Comparison of ENCODE assay signal across 9 cellular contexts in genomic region chr1:245153081-245153644, GRCh38. TPM values are rescaled to one million over a fixed set of nuclear protein-coding genes. Genes with fewer than 3 reads are reported as not detected.
A peak's percentile ranks its signal among the peaks of the same experiment; 100 is the strongest.
DNase-seq lines count a peak whose midpoint lies in the region; FAIRE-seq and TF ChIP-seq lines count a peak whose summit lies in the region.
"Had no signal": no experiment of that assay in that cellular context is flagged by ENCODE, and none has a peak within 500 bp of the region (broad histone marks: within the 10 kb centered on the region; RNA-seq: fewer than 3 reads in every experiment).

No MANE protein-coding gene starts in this region.

- no peak overlapping the region for H3K27ac ChIP-seq in endodermal cell (ENCODE audit: low read depth, low read length)

- H3K27me3 ChIP-seq in endodermal cell (ENCODE audit: control insufficient read depth, insufficient read depth, low read length, poor library complexity, severe bottlenecking), result peaks cover 13% of the 10 kb centered on the region

- peaks cover 2% of the 10 kb centered on the region for H3K9me3 ChIP-seq in endodermal cell (ENCODE audit: control insufficient read depth, low read length)

- H3K9ac ChIP-seq in endodermal cell (ENCODE audit: extremely low read depth, low read length, poor library complexity, severe bottlenecking), result peak overlapping the region; percentile 16

- peak; percentile 91 for TF ChIP-seq CTCF in D721Med (IDR thresholded peaks at IDR 0.05; ENCODE audit: insufficient read depth, missing control alignments)
- peak; percentile 90 for TF ChIP-seq CTCF in endodermal cell (conservative IDR thresholded peaks at IDR 0.05)

- peaks cover 48% of the 10 kb centered on the region for H3K27me3 Mint-ChIP-seq in endodermal cell (ENCODE audit: insufficient read depth)

- peak overlapping the region; percentile 96 for H3K4me3 ChIP-seq in endodermal cell (ENCODE audit: low read length)

- H3K9me3 Mint-ChIP-seq in endodermal cell, result no peaks in the 10 kb centered on the region

- peak; percentile 77 for FAIRE-seq in D721Med (lab: Jason Lieb, UNC)
- FAIRE-seq: colon had no signal

- peaks cover 5% of the 10 kb centered on the region for H3K36me3 ChIP-seq in endodermal cell (ENCODE audit: control insufficient read depth, insufficient read depth, low read length)

- DNase-seq in D721Med (ENCODE audit: insufficient read length, low spot score) (peak; percentile 68), HK-2 (ENCODE audit: unreplicated experiment) (peak; percentile 84), NOMO-1 treated with DMSO at 0.1 percent for 48 hours (lab: John Stamatoyannopoulos, UW; ENCODE audit: unreplicated experiment) (peak; percentile 71), endodermal cell (peak; percentile 89), midbrain (lab: John Stamatoyannopoulos, UW) (peak; percentile 79), mesenteric fat pad (ENCODE audit: low spot score) (no peak)
- DNase-seq in activated CD8-positive, alpha-beta memory T cell treated with anti-CD3 and anti-CD28 coated beads for 48 hours (ENCODE audit: low read depth in 2 of 3, low spot score in 2 of 3), result peak in 2 of 3 experiments; percentile 17 to 18
- DNase-seq in stimulated activated CD8-positive, alpha-beta memory T cell treated with anti-CD3 and anti-CD28 coated beads, Interleukin-15, amount 100 ng/mL, for 4 hours (ENCODE audit: low read depth in 2 of 2), result peak; percentile 41 to 50

- WGBS in endodermal cell (ENCODE audit: insufficient coverage in 1 of 2, insufficient read length in 1 of 2), 2 experiments, result 2% methylated on average over 23 to 34 of the region's 34 CpGs

- H3K4me1 ChIP-seq in endodermal cell (ENCODE audit: control insufficient read depth, insufficient read depth, low read length), result no peaks in the 10 kb centered on the region

- peak overlapping the region; percentile 72 for H3K4me3 Mint-ChIP-seq in endodermal cell

- peaks cover 5% of the 10 kb centered on the region for H3K36me3 Mint-ChIP-seq in endodermal cell (ENCODE audit: low read depth)

- peak overlapping the region; percentile 35 for H3K27ac Mint-ChIP-seq in endodermal cell

- peaks cover 10% of the 10 kb centered on the region for H3K4me1 Mint-ChIP-seq in endodermal cell

RNA-seq across cellular contexts. Expression of gene KIF26B, which starts 1.6 kb away (rescaled TPM):
- total RNA-seq in endodermal cell (10 to 100 TPM; 12.3 to 21.0 TPM), mesenteric fat pad (0.32 TPM)
- 4.8 TPM for polyA plus RNA-seq in endodermal cell (2013, experiment 1 of 2)
- 5.2 TPM for polyA plus RNA-seq in endodermal cell (2013, experiment 2 of 2)

Comparison
In these comparisons a context has a peak if more than half of its experiments do, and no peak if none do; other contexts are left out.
1. RNA of gene KIF26B, which starts 1.6 kb away (total RNA-seq): 12.3 to 21.0 TPM in endodermal cell; 0.32 TPM in mesenteric fat pad (single experiment); every median in the first group is over 10 times any median in the second.